In genomic region chrX:18974993-18975392, GRCh38 we compare ENCODE assay signal across 22 cellular contexts. TPM values are rescaled to one million over a fixed set of nuclear protein-coding genes. Genes with fewer than 3 reads are reported as not detected.
DNase-seq lines count a peak whose midpoint lies in the region; ATAC-seq, FAIRE-seq and TF ChIP-seq lines count a peak whose summit lies in the region.
"Had no signal": no experiment of that assay in that cellular context is flagged by ENCODE, and none has a peak within 500 bp of the region (broad histone marks: within the 10 kb centered on the region; RNA-seq: fewer than 3 reads in every experiment).

No MANE protein-coding gene starts in this region.

- H3K27ac ChIP-seq in HEK293 (ENCODE audit: extremely low read depth, low read depth, low read length) = no peak overlapping the region
- H3K27ac ChIP-seq in K562 (ENCODE audit: extremely low read depth, low read depth, low read length) = no peak overlapping the region
- H3K27ac ChIP-seq in transverse colon = no peak overlapping the region
- H3K27ac ChIP-seq: 22Rv1; A549; BLaER1 treated with 17β-estradiol and CSF1 and Interleukin-3, amounts not matched to agents 10 nM and 100 nM; C4-2B had no signal

- no peak for TF ChIP-seq CTCF in HEK293 (tag by site-specific recombination; IDR thresholded peaks at IDR 0.05)
- no peak for TF ChIP-seq CTCF in K562 (IDR thresholded peaks at IDR 0.05 in 2 of 3, conservative IDR thresholded peaks at IDR 0.05 in 1 of 3; ENCODE audit: insufficient read depth in 2 of 3, low read depth in 1 of 3, low read length in 3 of 3)
- TF ChIP-seq CTCF in mesothelial cell of epicardium (IDR thresholded peaks at IDR 0.05; ENCODE audit: unreplicated experiment) = no peak
- TF ChIP-seq CTCF in transverse colon (IDR thresholded peaks at IDR 0.05) = no peak

- TF ChIP-seq EP300 in K562 (IDR thresholded peaks at IDR 0.05; ENCODE audit: low read length) = no peak
- TF ChIP-seq EP300 in transverse colon (IDR thresholded peaks at IDR 0.05; ENCODE audit: low read depth) = no peak

- in situ Hi-C loops in K562 (cut with MboI) (no loop called here), transverse colon (cut with MboI; ENCODE audit: low pct_ligation_motif_present in 1 of 4, low pct_unique_long_range_greater_than_20kb in 1 of 4, low sequenced_read_pairs in 3 of 4) (loop anchor here in 1 of 4 donors (25.0 kb wide), 1 partner anchor 362 kb away; the partner anchor contains the start of gene PDHA1)

- peak overlapping the region; percentile 14 for H3K27ac Mint-ChIP-seq in mesothelial cell of epicardium
- H3K27ac Mint-ChIP-seq: B cell; CD4-positive, alpha-beta T cell; CD8-positive, alpha-beta T cell had no signal

- peaks cover 16% of the 10 kb centered on the region for H3K4me1 Mint-ChIP-seq in mesothelial cell of epicardium
- H3K4me1 Mint-ChIP-seq: B cell had no signal

- 50% methylated on average over 3 of the region's 7 CpGs for WGBS in K562 (ENCODE audit: insufficient coverage, low coverage, missing lambda C conversion rate)
- 88% methylated on average over 7 of the region's 7 CpGs; no CpG with 5 or more reads in 1 of the 2 donors for WGBS in transverse colon (ENCODE audit: low coverage in 1 of 2), 2 donors

- DNase-seq in GM12891 (ENCODE audit: insufficient read length, low spot score) (no peak), K562 (ENCODE audit: extremely low read depth in 1 of 4, low spot score in 3 of 4) (no peak), mesothelial cell of epicardium (ENCODE audit: low spot score in 2 of 2, unreplicated experiment in 2 of 2) (no peak), superior temporal gyrus (ENCODE audit: extremely low spot score) (no peak), transverse colon (no peak), NCI-H2081 treated with DMSO at 0.1 percent for 48 hours (lab: John Stamatoyannopoulos, UW) (no peak)
- DNase-seq: AML-193; Caco-2; Calu3; CD4-positive, alpha-beta T cell; CD8-positive, alpha-beta T cell; DMS79 treated with DMSO at 0.1 percent for 48 hours; GF-D8 had no signal

- H3K27me3 Mint-ChIP-seq in mesothelial cell of epicardium (ENCODE audit: low read depth) = no peaks in the 10 kb centered on the region
- H3K27me3 Mint-ChIP-seq: B cell; CD4-positive, alpha-beta T cell had no signal

- intact Hi-C loops in K562 (cut with micrococcal nuclease) = no loop called here
- intact Hi-C loops in transverse colon (cut with DNase I; ENCODE audit: low total_unique reads) = no loop called here

- H3K4me3 ChIP-seq in HEK293 (ENCODE audit: low read depth, low read length) (no peak overlapping the region), K562 (no peak overlapping the region), transverse colon (no peak overlapping the region)
- H3K4me3 ChIP-seq: A549; BLaER1 treated with 17β-estradiol and CSF1 and Interleukin-3, amounts not matched to agents 10 nM and 100 nM had no signal

- H3K4me2 ChIP-seq in K562 (ENCODE audit: insufficient read depth, low read length) = no peak overlapping the region
- H3K4me2 ChIP-seq: A549; BLaER1 treated with 17β-estradiol and CSF1 and Interleukin-3, amounts not matched to agents 10 nM and 100 nM had no signal

- no peak for ATAC-seq in K562
- ATAC-seq: A549; CD8-positive, alpha-beta T cell had no signal

- H3K79me2 ChIP-seq in K562 (ENCODE audit: control insufficient read depth, insufficient read depth, low read length) = peaks cover 5% of the 10 kb centered on the region; the same call in 1 of the 3 replicates

- CTCF ChIA-PET in HEK293 (lab: Yijun Ruan, JAX) (no interaction called here), K562 (lab: Yijun Ruan, JAX; ENCODE audit: low intra/inter-chr PET ratio) (no interaction called here)

- H3K36me3 Mint-ChIP-seq in mesothelial cell of epicardium = peaks cover 11% of the 10 kb centered on the region

- H3K9me3 Mint-ChIP-seq in mesothelial cell of epicardium = peaks cover 46% of the 10 kb centered on the region
- H3K9me3 Mint-ChIP-seq: CD4-positive, alpha-beta T cell had no signal

- no peaks in the 10 kb centered on the region for H3K9me1 ChIP-seq in K562 (ENCODE audit: control insufficient read depth, insufficient read depth, low read length)

- H3K4me3 Mint-ChIP-seq in mesothelial cell of epicardium = no peak overlapping the region
- H3K4me3 Mint-ChIP-seq: B cell; CD4-positive, alpha-beta T cell; CD8-positive, alpha-beta T cell had no signal

- POLR2A ChIA-PET in HEK293 (lab: Yijun Ruan, JAX) = no interaction called here
- POLR2A ChIA-PET in K562 (lab: Yijun Ruan, JAX) = interaction anchor here (0.7 kb wide), 1 partner anchor 50 kb away, joined by 3 read pairs; no protein-coding TSS in a partner anchor

- H3K4me1 ChIP-seq in HEK293 (ENCODE audit: control insufficient read depth, insufficient read depth, low read length) (peaks cover 9% of the 10 kb centered on the region; the same call in 1 of the 2 replicates), K562 (replicated peaks in 1 of 2; ENCODE audit: control insufficient read depth in 2 of 2, insufficient read depth in 2 of 2, low read length in 2 of 2) (no peaks in the 10 kb centered on the region), transverse colon (no peaks in the 10 kb centered on the region)
- H3K4me1 ChIP-seq: Caco-2 had no signal

- H4K20me1 ChIP-seq in K562 (replicated peaks; ENCODE audit: control insufficient read depth, insufficient read depth, low read length) = no peaks in the 10 kb centered on the region

- H3K27me3 ChIP-seq in K562 (ENCODE audit: control insufficient read depth in 2 of 2, insufficient read depth in 2 of 2, low read length in 2 of 2) = no peaks in the 10 kb centered on the region
- no peaks in the 10 kb centered on the region for H3K27me3 ChIP-seq in transverse colon

- no peak overlapping the region for H3K9ac ChIP-seq in K562 (ENCODE audit: insufficient read depth in 1 of 2, low read depth in 2 of 2, low read length in 2 of 2)
- H3K9ac ChIP-seq: BLaER1 treated with 17β-estradiol and CSF1 and Interleukin-3, amounts not matched to agents 10 nM and 100 nM had no signal

- H3K9me3 ChIP-seq in HEK293 (ENCODE audit: control insufficient read depth, insufficient read depth, low read depth, low read length) = no peaks in the 10 kb centered on the region
- no peaks in the 10 kb centered on the region for H3K9me3 ChIP-seq in K562 (replicated peaks; ENCODE audit: control insufficient read depth, insufficient read depth, low read depth, low read length)
- H3K9me3 ChIP-seq in transverse colon = no peaks in the 10 kb centered on the region
- H3K9me3 ChIP-seq: A549, Caco-2 had no signal

- no peak for TF ChIP-seq POLR2A in GM12891 (IDR thresholded peaks at IDR 0.05; ENCODE audit: low read depth, low read length)
- TF ChIP-seq POLR2A in K562 (conservative IDR thresholded peaks at IDR 0.05) = no peak
- no peak for TF ChIP-seq POLR2A in transverse colon (IDR thresholded peaks at IDR 0.05)

- BruUV-seq in K562 (replicated peaks; lab: Mats Ljungman, UMichigan) = no TSS peak

- H2AFZ ChIP-seq in K562 (ENCODE audit: low read depth, low read length) = no peak overlapping the region

- H3K36me3 ChIP-seq in HEK293 (ENCODE audit: control insufficient read depth in 2 of 2, insufficient read depth in 1 of 2, low read length in 2 of 2) = no peaks in the 10 kb centered on the region
- no peaks in the 10 kb centered on the region for H3K36me3 ChIP-seq in K562 (ENCODE audit: control insufficient read depth, insufficient read depth, low read length)
- no peaks in the 10 kb centered on the region for H3K36me3 ChIP-seq in transverse colon

- peak; percentile 54 for FAIRE-seq in GM12891 (lab: Jason Lieb, UNC)
- FAIRE-seq in K562 (lab: Jason Lieb, UNC) = no peak
- FAIRE-seq: D721Med, G401.6, GM12892 had no signal

- no peak for TF ChIP-seq RAD21 in K562 (CRISPR knock-in tag; conservative IDR thresholded peaks at IDR 0.05 in 1 of 2, IDR thresholded peaks at IDR 0.05 in 1 of 2)

TF ChIP-seq in GM12891, 5 proteins besides CTCF, POLR2A, EP300 and RAD21 (continues in another document):
- TF ChIP-seq POU2F2 (IDR thresholded peaks at IDR 0.05; ENCODE audit: low read depth, low read length) (no peak), TAF1 (IDR thresholded peaks at IDR 0.05; ENCODE audit: low read depth, low read length) (no peak), SPI1 (IDR thresholded peaks at IDR 0.05; ENCODE audit: low read depth, low read length) (no peak), POLR2AphosphoS5 (IDR thresholded peaks at IDR 0.05; ENCODE audit: low read depth, low read length) (no peak)

TF ChIP-seq in HEK293, 187 proteins besides CTCF, POLR2A, EP300 and RAD21:
- TF ChIP-seq EGR2 (tag by site-specific recombination; IDR thresholded peaks at IDR 0.05; ENCODE audit: low read depth) = peak; percentile 81
- TF ChIP-seq ZNF133 (tag by site-specific recombination; IDR thresholded peaks at IDR 0.05) = no peak
- peak; percentile 83 for TF ChIP-seq ZFHX2 (tag by site-specific recombination; conservative IDR thresholded peaks at IDR 0.05)

TF ChIP-seq in K562, 482 proteins besides CTCF, POLR2A, EP300 and RAD21 (continues in another document):
- peak; percentile 70; the same call in 1 of the 2 replicates for TF ChIP-seq CHD2 (IDR thresholded peaks at IDR 0.05; ENCODE audit: low read depth, low read length)

RNA-seq across cellular contexts. Expression of gene PHKA2, which starts 8.9 kb away (rescaled TPM):
- 14.8 TPM for polyA plus RNA-seq in GM12891 (2012; ENCODE audit: low read depth, missing spikeins)
- 143 and 236 TPM in 2 replicates for total RNA-seq in K562 (2011; cell fraction: chromatin; rRNA removed; ENCODE audit: low replicate concordance)
- 105 and 126 TPM in 2 replicates for total RNA-seq in K562 (2011; cell fraction: nucleolus; rRNA removed)
- 86.7 and 114 TPM in 2 replicates for total RNA-seq in K562 (2011; cell fraction: nucleoplasm; rRNA removed)
- total RNA-seq in K562 (2014; rRNA removed) = 12.9 and 13.0 TPM in 2 replicates
- 12.7 and 12.8 TPM in 2 replicates for total RNA-seq in K562 (2014; rRNA removed; fragmentation: Illumina TruSeq; extraction: Trizol)
- total RNA-seq in K562 (2015; rRNA removed; fragmentation: Illumina TruSeq; extraction: Trizol) = 20.3 TPM in 2 replicates
- 24.7 and 27.9 TPM in 2 replicates for total RNA-seq in K562 (2021)
- polyA plus RNA-seq in K562 (2011; rRNA removed) = 33.1 and 46.4 TPM in 2 replicates
- polyA plus RNA-seq in K562 (2011; cell fraction: cytosol; rRNA removed) = 27.2 and 29.7 TPM in 2 replicates
- polyA plus RNA-seq in K562 (2011; cell fraction: nucleus; rRNA removed) = 399 and 428 TPM in 2 replicates
- polyA plus RNA-seq in K562 (2012) = 19.1 and 25.5 TPM in 2 replicates
- 20.1 and 22.6 TPM in 2 replicates for polyA plus RNA-seq in K562 (2014; fragmentation: Illumina TruSeq; extraction: Trizol)
- 1 to 10 TPM; 2.8 to 2.9 TPM for polyA plus RNA-seq in K562 (2014; fragmentation: Nextera tagmentation; extraction: Ambion mirVana)
- polyA plus RNA-seq in K562 (2014; rRNA removed) = 28.3 and 31.6 TPM in 2 replicates
- 35.8 and 38.4 TPM in 2 replicates for polyA minus RNA-seq in K562 (2011; rRNA and poly(A)+ RNA removed)
- 20.4 and 35.1 TPM in 2 replicates for polyA minus RNA-seq in K562 (2011; cell fraction: cytosol; rRNA and poly(A)+ RNA removed)
- 95.1 and 119 TPM in 2 replicates for polyA minus RNA-seq in K562 (2011; cell fraction: nucleus; rRNA and poly(A)+ RNA removed)
- 68.1 to 72.2 TPM (median 68.3 TPM) in 3 replicates for total RNA-seq in mesothelial cell of epicardium
- total RNA-seq in transverse colon = 10 to 100 TPM; 23.8 to 46.4 (median 30.4) TPM
